ENCODE assay signal across 2 cellular contexts in genomic region chr12:6356374-6356820, GRCh38.
TF ChIP-seq lines count a peak whose summit lies in the region.

No MANE protein-coding gene starts in this region.

TF ChIP-seq in HepG2, 621 proteins besides CTCF, POLR2A, EP300 and RAD21:
- no peak for TF ChIP-seq ZBTB44 (CRISPR knock-in tag; IDR thresholded peaks at IDR 0.05)
- peak; percentile 81 for TF ChIP-seq ZNF24 (IDR thresholded peaks at IDR 0.05)

TF ChIP-seq in IMR-90, 13 proteins besides CTCF, POLR2A, EP300 and RAD21:
- TF ChIP-seq MXI1 (IDR thresholded peaks at IDR 0.05; ENCODE audit: borderline replicate concordance, low read depth, low read length) (no peak), CHD1 (IDR thresholded peaks at IDR 0.05; ENCODE audit: low read depth, low read length) (no peak)
